1 cellular context compared by ENCODE assay signal in the genomic region with DNA sequence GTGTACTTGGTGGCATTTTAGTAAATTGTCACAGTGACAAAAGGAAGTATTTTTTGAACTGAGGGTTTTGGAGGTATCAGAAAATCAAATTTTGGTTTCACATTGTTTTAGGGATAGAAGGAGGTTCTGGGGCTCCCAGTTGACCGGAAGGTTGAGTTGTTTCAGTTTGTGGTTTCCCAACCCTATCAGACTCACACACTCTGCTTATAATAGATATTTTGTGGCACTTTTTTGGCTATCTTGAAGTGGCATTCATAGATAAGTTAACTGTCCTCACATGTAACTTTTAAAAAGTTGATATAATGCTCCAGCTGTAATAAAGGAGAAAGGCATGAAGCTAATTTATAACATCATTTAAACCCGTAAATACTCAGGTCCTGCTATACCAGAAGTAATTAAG.
A peak's percentile ranks its signal among the peaks of the same experiment; 100 is the strongest.
TF ChIP-seq lines count a peak whose summit lies in the region.

No MANE protein-coding gene starts in this region.

TF ChIP-seq in GM12878, 131 proteins besides CTCF, POLR2A, EP300 and RAD21:
- TF ChIP-seq, protein P1, sequence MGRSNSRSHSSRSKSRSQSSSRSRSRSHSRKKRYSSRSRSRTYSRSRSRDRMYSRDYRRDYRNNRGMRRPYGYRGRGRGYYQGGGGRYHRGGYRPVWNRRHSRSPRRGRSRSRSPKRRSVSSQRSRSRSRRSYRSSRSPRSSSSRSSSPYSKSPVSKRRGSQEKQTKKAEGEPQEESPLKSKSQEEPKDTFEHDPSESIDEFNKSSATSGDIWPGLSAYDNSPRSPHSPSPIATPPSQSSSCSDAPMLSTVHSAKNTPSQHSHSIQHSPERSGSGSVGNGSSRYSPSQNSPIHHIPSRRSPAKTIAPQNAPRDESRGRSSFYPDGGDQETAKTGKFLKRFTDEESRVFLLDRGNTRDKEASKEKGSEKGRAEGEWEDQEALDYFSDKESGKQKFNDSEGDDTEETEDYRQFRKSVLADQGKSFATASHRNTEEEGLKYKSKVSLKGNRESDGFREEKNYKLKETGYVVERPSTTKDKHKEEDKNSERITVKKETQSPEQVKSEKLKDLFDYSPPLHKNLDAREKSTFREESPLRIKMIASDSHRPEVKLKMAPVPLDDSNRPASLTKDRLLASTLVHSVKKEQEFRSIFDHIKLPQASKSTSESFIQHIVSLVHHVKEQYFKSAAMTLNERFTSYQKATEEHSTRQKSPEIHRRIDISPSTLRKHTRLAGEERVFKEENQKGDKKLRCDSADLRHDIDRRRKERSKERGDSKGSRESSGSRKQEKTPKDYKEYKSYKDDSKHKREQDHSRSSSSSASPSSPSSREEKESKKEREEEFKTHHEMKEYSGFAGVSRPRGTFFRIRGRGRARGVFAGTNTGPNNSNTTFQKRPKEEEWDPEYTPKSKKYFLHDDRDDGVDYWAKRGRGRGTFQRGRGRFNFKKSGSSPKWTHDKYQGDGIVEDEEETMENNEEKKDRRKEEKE (IDR thresholded peaks at IDR 0.05): no peak
- TF ChIP-seq RUNX3 (IDR thresholded peaks at IDR 0.05; ENCODE audit: low read length): peak; percentile 65
